23 cellular contexts compared by ENCODE assay signal in the genomic region with DNA sequence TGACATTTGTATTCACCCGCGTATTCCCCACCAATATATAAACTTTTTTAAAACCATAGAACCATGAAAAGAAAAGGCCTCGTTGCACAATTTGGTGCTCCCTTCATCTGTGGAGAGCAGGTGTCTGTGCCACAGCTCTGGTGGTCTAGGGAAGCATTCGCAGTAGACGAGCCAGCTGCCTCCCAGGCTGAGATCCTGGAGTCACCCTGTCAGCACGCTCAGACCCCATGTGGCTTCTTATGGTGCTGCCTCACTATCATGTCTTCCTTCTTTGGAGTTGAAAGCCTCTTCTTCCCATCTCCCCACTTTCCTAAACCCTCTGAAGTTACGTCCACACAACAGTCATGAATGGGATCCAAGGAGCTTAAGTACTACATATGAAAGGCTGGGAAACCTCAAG. TPM values are rescaled to one million over a fixed set of nuclear protein-coding genes. Genes with fewer than 3 reads are reported as not detected.
"Had no signal": no experiment of that assay in that cellular context is flagged by ENCODE, and none has a peak within 500 bp of the region (broad histone marks: within the 10 kb centered on the region; RNA-seq: fewer than 3 reads in every experiment).

No MANE protein-coding gene starts in this region.

- H3K9me3 ChIP-seq: esophagus squamous epithelium, gastrocnemius medialis, heart right ventricle, left lung, lower lobe of right lung, mucosa of descending colon had no signal

- H3K36me3 ChIP-seq: esophagus squamous epithelium, gastrocnemius medialis, heart right ventricle, left lung, lower lobe of right lung had no signal

- H3K27ac ChIP-seq: coronary artery, dorsolateral prefrontal cortex, epithelial cell of prostate, esophagus squamous epithelium, gastrocnemius medialis, heart right ventricle, left lung, lower lobe of right lung had no signal

- H3K27me3 ChIP-seq: esophagus squamous epithelium, gastrocnemius medialis, heart right ventricle, left lung had no signal

- H3K4me3 ChIP-seq: coronary artery, dorsolateral prefrontal cortex, esophagus squamous epithelium, gastrocnemius medialis, heart right ventricle, left lung, lower lobe of right lung, mucosa of descending colon had no signal

- DNase-seq: dermis blood vessel endothelial cell; dorsolateral prefrontal cortex; effector CD4-positive, alpha-beta T cell; effector memory CD4-positive, alpha-beta T cell; erythroblast; esophagus squamous epithelium; foreskin fibroblast; foreskin melanocyte; gastrocnemius medialis; glutamatergic neuron; head of caudate nucleus; heart right ventricle; hippocampal formation; left cardiac atrium; left lung; left ventricle myocardium superior; lower lobe of right lung; mesenchymal stem cell; mucosa of descending colon; naive B cell had no signal

- H3K4me1 ChIP-seq: gastrocnemius medialis, heart right ventricle, left lung, lower lobe of right lung had no signal

RNA-seq across cellular contexts. Expression of gene ACKR3, which starts 38.4 kb away (rescaled TPM):
- total RNA-seq: myocyte had no signal
